In the genomic region with DNA sequence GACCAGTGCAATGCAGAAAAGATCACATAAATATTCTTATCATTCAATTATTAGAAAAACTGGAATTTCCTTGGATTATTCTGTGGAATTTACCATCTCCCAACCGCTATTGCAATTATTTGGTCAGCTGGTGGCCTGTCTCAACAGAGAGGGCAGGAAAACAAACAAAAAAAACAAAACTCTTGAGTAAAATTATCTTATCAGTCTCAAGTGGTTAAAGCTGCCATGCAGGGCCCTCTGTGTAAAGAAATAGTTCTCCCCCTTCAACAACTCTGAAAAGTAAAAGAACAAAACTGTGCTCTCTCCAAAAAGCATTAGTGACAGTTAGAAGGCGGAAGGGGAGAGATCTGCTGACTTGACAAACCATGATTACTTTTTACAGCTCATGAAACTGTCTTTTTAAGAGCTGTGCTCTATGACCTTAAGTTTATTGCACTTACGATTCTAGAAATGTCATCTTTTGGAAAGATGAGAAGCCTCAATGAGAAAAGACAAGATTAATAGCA, we compare ENCODE assay signal across 1 cellular context.
TF ChIP-seq lines count a peak whose summit lies in the region.

No MANE protein-coding gene starts in this region.

TF ChIP-seq in HepG2, 621 proteins besides CTCF, POLR2A, EP300 and RAD21:
- TF ChIP-seq BCLAF1 (IDR thresholded peaks at IDR 0.05), result no peak
- TF ChIP-seq MAFF (IDR thresholded peaks at IDR 0.05; ENCODE audit: low read depth, low read length), result peak; percentile 85
- peak; percentile 75 to 88 for TF ChIP-seq MAFK (conservative IDR thresholded peaks at IDR 0.05 in 1 of 2, IDR thresholded peaks at IDR 0.05 in 1 of 2; ENCODE audit: low read length in 2 of 2)
- 0 out of 2 replicates have a peak, but pooled peaks have one; percentile 17 for TF ChIP-seq TFAP4 (IDR thresholded peaks at IDR 0.05; ENCODE audit: borderline replicate concordance, low read depth)
